ENCODE assay signal across 8 cellular contexts in the genomic region with DNA sequence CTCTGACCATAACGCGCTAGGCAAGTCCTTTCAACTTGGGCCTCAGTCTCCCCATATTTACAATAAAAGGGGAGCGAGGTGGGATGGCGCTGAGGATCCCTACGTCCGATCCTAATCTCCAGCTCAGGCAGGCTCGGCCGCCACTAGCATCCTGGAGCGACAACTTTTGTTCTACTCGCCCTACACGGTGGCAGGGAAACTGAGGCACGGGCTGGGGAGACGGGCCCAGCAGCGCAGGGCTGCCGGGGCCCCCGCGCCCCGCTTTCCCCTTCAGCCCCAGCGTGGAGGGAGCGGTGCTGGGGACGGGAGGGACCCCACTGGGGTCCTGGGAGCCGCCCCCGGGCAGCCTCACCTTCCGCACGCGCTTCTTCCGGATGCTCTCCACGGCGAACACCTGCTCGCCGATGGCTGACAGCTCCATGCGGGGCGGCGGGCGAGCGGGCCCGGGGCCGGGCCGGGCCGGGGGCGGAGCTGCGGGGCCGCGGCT. TPM values are rescaled to one million over a fixed set of nuclear protein-coding genes. Genes with fewer than 3 reads are reported as not detected.
DNase-seq lines count a peak whose midpoint lies in the region; ATAC-seq and TF ChIP-seq lines count a peak whose summit lies in the region.

No MANE protein-coding gene starts in this region.

- no peak for DNase-seq in activated T-cell treated with anti-CD3 and anti-CD28 coated beads, Interleukin-2, amount 50 U/mL, for 4 hours
- no peak for DNase-seq in activated T-cell treated with anti-CD3 and anti-CD28 coated beads, Interleukin-2, amount 50 U/mL, for 48 hours
- DNase-seq in astrocyte of the cerebellum (ENCODE audit: low read depth), result no peak
- DNase-seq in lower lobe of right lung, result no peak
- no peak for DNase-seq in type B pancreatic cell (ENCODE audit: extremely low spot score, unreplicated experiment)
- no peak for DNase-seq in ACHN
- no peak for DNase-seq in inferior parietal cortex (ENCODE audit: extremely low spot score)

- ATAC-seq in activated T-cell treated with anti-CD3 and anti-CD28 coated beads, Interleukin-2, amount 50 U/mL, for 4 hours, result no peak
- ATAC-seq in lower lobe of right lung, result no peak
- ATAC-seq in HG03521 (IDR thresholded peaks at IDR 0.05; ENCODE audit: unreplicated experiment), result no peak

- peaks cover 2% of the 10 kb centered on the region for H3K36me3 Mint-ChIP-seq in activated T-cell treated with anti-CD3 and anti-CD28 coated beads, Interleukin-2, amount 50 U/mL, for 4 hours (ENCODE audit: insufficient read depth)
- no peaks in the 10 kb centered on the region for H3K36me3 Mint-ChIP-seq in type B pancreatic cell

- peak overlapping the region; percentile 75 for H3K4me3 Mint-ChIP-seq in activated T-cell treated with anti-CD3 and anti-CD28 coated beads, Interleukin-2, amount 50 U/mL, for 4 hours
- H3K4me3 Mint-ChIP-seq in type B pancreatic cell, result peak overlapping the region; percentile 44

- H3K9me3 Mint-ChIP-seq in activated T-cell treated with anti-CD3 and anti-CD28 coated beads, Interleukin-2, amount 50 U/mL, for 4 hours, result no peaks in the 10 kb centered on the region
- H3K9me3 Mint-ChIP-seq in type B pancreatic cell, result no peaks in the 10 kb centered on the region

- no peak overlapping the region for H3K27ac Mint-ChIP-seq in type B pancreatic cell

- in situ Hi-C loops in astrocyte of the cerebellum (cut with HindIII; ENCODE audit: low sequenced_read_pairs) (no loop called here), ACHN (cut with HindIII; ENCODE audit: low pct_ligation_motif_present, low pct_unique_long_range_greater_than_20kb, low sequenced_read_pairs) (no loop called here)

- peak overlapping the region; percentile 50 for H3K4me3 ChIP-seq in astrocyte of the cerebellum (ENCODE audit: low read depth, low read length)
- peak overlapping the region; percentile 96 for H3K4me3 ChIP-seq in lower lobe of right lung

- TF ChIP-seq CTCF in astrocyte of the cerebellum (IDR thresholded peaks at IDR 0.05; ENCODE audit: low read depth, low read length, missing control alignments) (no peak), lower lobe of right lung (IDR thresholded peaks at IDR 0.05) (no peak), type B pancreatic cell (conservative IDR thresholded peaks at IDR 0.05) (no peak)

- H3K36me3 ChIP-seq in lower lobe of right lung, result peaks cover 14% of the 10 kb centered on the region

- H3K27ac ChIP-seq in lower lobe of right lung, result peak overlapping the region; percentile 88

- H3K27me3 ChIP-seq in lower lobe of right lung (ENCODE audit: low read depth), result no peaks in the 10 kb centered on the region

- H3K4me1 Mint-ChIP-seq in activated T-cell treated with anti-CD3 and anti-CD28 coated beads, Interleukin-2, amount 50 U/mL, for 4 hours (ENCODE audit: low read depth), result peaks cover 44% of the 10 kb centered on the region
- peaks cover 10% of the 10 kb centered on the region for H3K4me1 Mint-ChIP-seq in type B pancreatic cell (ENCODE audit: unreplicated experiment)

- H3K27me3 Mint-ChIP-seq in activated T-cell treated with anti-CD3 and anti-CD28 coated beads, Interleukin-2, amount 50 U/mL, for 4 hours (ENCODE audit: low read depth), result peaks cover 3% of the 10 kb centered on the region
- peaks cover 37% of the 10 kb centered on the region for H3K27me3 Mint-ChIP-seq in type B pancreatic cell

- no peaks in the 10 kb centered on the region for H3K9me3 ChIP-seq in lower lobe of right lung

- intact Hi-C loops in lower lobe of right lung (cut with DNase I), result no loop called here

- H3K4me1 ChIP-seq in lower lobe of right lung, result peaks cover 49% of the 10 kb centered on the region

RNA-seq across cellular contexts. Expression of a gene that starts 0.4 kb away (rescaled TPM):
- 10 to 100 TPM; 14.2 to 17.6 (median 14.8) TPM for total RNA-seq in activated T-cell treated with anti-CD3 and anti-CD28 coated beads, Interleukin-2, amount 50 U/mL, for 4 hours
- total RNA-seq in lower lobe of right lung (51.1 TPM), type B pancreatic cell (ENCODE audit: low replicate concordance) (4.8 and 5.0 TPM in 2 replicates)

RNA-seq across cellular contexts. Expression of a gene that starts 55.0 kb away (rescaled TPM):
- total RNA-seq in activated T-cell treated with anti-CD3 and anti-CD28 coated beads, Interleukin-2, amount 50 U/mL, for 4 hours, result under 1 TPM in 2 of 3 donors, not detected in 1; 0.79 to 0.82 TPM
- total RNA-seq in lower lobe of right lung (1.9 TPM), type B pancreatic cell (ENCODE audit: low replicate concordance) (0.63 and 1.1 TPM in 2 replicates)
